ENCODE assay signal across 1 cellular context in genomic region chr7:47453093-47454056, GRCh38.
A peak's percentile ranks its signal among the peaks of the same experiment; 100 is the strongest.
TF ChIP-seq lines count a peak whose summit lies in the region.

No MANE protein-coding gene starts in this region.

TF ChIP-seq in SK-N-SH, 30 proteins besides CTCF, POLR2A, EP300 and RAD21 (continued from another document):
- peak; percentile 90 for TF ChIP-seq PBX3 (IDR thresholded peaks at IDR 0.05)
- TF ChIP-seq, protein P1, sequence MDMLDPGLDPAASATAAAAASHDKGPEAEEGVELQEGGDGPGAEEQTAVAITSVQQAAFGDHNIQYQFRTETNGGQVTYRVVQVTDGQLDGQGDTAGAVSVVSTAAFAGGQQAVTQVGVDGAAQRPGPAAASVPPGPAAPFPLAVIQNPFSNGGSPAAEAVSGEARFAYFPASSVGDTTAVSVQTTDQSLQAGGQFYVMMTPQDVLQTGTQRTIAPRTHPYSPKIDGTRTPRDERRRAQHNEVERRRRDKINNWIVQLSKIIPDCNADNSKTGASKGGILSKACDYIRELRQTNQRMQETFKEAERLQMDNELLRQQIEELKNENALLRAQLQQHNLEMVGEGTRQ (IDR thresholded peaks at IDR 0.05; ENCODE audit: borderline replicate concordance, low read depth, low read length) = no peak
- peak; percentile 87 for TF ChIP-seq TCF12 (IDR thresholded peaks at IDR 0.05)
- peak; percentile 39; the same call in 1 of the 2 replicates for TF ChIP-seq NFIC (IDR thresholded peaks at IDR 0.05; ENCODE audit: borderline replicate concordance)
- TF ChIP-seq MXI1 (IDR thresholded peaks at IDR 0.05; ENCODE audit: low read depth, low read length) = no peak
- peak; percentile 70; the same call in 1 of the 2 replicates for TF ChIP-seq SIN3A (IDR thresholded peaks at IDR 0.05; ENCODE audit: borderline replicate concordance, low read depth, low read length)
